ENCODE assay signal across 1 cellular context in the genomic region with DNA sequence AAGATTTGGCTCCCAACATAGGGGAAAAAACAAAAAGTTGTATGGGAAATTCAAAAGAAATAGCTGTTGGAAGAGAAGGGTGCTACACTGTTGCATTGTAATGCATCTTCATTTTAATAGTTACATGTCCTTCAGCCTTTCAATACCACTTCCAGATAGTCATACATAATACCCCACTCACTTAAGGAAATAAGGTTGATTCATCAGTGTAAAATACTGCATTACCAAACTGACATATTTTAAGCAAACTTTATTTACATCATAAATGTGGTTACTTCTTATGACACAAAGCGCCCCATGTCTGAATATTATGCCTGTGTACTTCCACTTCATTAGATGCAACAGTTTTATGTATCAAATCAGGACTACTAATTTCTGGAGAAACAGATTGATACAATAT.
TF ChIP-seq lines count a peak whose summit lies in the region.

No MANE protein-coding gene starts in this region.

TF ChIP-seq in HepG2, 621 proteins besides CTCF, POLR2A, EP300 and RAD21 (continued from another document):
- TF ChIP-seq, protein P1, sequence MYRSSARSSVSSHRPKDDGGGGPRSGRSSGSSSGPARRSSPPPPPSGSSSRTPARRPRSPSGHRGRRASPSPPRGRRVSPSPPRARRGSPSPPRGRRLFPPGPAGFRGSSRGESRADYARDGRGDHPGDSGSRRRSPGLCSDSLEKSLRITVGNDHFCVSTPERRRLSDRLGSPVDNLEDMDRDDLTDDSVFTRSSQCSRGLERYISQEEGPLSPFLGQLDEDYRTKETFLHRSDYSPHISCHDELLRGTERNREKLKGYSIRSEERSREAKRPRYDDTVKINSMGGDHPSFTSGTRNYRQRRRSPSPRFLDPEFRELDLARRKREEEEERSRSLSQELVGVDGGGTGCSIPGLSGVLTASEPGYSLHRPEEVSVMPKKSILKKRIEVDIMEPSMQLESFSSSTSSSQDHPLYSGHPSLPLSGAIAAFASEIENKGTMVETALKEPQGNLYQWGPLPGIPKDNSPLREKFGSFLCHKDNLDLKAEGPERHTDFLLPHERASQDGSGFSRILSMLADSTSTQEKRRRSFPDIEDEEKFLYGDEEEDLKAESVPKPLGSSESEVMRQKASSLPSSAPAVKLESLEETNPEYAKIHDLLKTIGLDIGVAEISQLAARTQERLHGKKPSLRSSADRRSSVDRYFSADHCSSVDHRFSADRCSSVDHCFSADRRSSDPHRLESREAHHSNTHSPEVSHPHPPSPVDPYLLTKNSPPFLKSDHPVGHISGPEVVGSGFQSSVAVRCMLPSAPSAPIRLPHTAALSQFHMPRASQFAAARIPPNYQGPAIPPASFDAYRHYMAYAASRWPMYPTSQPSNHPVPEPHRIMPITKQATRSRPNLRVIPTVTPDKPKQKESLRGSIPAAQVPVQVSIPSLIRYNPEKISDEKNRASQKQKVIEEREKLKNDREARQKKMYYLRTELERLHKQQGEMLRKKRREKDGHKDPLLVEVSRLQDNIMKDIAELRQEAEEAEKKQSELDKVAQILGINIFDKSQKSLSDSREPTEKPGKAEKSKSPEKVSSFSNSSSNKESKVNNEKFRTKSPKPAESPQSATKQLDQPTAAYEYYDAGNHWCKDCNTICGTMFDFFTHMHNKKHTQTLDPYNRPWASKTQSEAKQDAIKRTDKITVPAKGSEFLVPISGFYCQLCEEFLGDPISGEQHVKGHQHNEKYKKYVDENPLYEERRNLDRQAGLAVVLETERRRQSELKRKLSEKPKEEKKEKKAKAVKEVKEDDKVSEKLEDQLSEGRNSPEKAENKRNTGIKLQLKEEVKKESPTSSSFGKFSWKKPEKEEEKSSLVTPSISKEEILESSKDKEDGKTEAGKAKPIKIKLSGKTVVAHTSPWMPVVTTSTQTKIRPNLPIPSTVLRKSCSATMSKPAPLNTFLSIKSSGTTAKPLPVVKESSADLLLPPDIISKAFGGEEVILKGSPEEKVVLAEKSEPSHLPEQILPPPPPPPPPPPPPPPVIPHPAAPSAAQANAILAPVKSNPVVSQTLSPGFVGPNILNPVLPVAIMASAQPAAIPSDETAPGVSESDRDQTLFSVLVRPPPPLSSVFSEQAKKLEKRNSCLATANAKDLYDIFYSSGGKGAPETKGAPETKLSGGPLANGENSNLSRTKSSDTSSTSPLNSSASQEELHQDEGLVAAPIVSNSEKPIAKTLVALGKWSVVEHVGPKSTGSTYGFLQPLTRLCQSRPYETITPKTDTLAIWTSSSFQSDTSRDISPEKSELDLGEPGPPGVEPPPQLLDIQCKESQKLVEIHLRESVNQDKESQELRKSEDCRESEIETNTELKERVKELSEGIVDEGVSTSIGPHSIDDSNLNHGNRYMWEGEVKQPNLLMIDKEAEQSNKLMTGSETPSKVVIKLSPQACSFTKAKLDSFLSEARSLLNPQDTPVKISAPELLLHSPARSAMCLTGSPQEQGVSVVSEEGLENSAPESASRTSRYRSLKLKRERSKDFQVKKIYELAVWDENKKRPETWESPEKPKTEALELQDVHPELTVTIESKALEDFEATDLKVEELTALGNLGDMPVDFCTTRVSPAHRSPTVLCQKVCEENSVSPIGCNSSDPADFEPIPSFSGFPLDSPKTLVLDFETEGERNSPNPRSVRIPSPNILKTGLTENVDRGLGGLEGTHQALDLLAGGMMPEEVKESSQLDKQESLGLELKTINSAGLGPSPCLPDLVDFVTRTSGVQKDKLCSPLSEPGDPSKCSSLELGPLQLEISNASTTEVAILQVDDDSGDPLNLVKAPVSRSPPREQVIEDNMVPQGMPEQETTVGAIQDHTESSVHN (CRISPR knock-in tag; IDR thresholded peaks at IDR 0.05): no peak
- TF ChIP-seq ZNF788 (CRISPR knock-in tag; IDR thresholded peaks at IDR 0.05; ENCODE audit: borderline replicate concordance): no peak
